ENCODE assay signal across 1 cellular context in genomic region chr17:79563237-79564013, GRCh38.
TF ChIP-seq lines count a peak whose summit lies in the region.

No MANE protein-coding gene starts in this region.

TF ChIP-seq in GM23338, 12 proteins besides CTCF, POLR2A, EP300 and RAD21 (continued from another document):
- TF ChIP-seq ZNF462 (CRISPR knock-in tag; IDR thresholded peaks at IDR 0.05) (no peak), ZNF114 (CRISPR knock-in tag; IDR thresholded peaks at IDR 0.05) (no peak), JUNB (IDR thresholded peaks at IDR 0.05; ENCODE audit: unreplicated experiment) (no peak), EZH2phosphoT487 (IDR thresholded peaks at IDR 0.05; ENCODE audit: unreplicated experiment) (no peak), ZNF331 (CRISPR knock-in tag; IDR thresholded peaks at IDR 0.05; ENCODE audit: low read depth) (no peak), REST (IDR thresholded peaks at IDR 0.05; ENCODE audit: unreplicated experiment) (no peak), EZH2 (IDR thresholded peaks at IDR 0.05; ENCODE audit: low read depth, unreplicated experiment) (no peak), NANOG (IDR thresholded peaks at IDR 0.05; ENCODE audit: borderline replicate concordance) (no peak)
